In the genomic region with DNA sequence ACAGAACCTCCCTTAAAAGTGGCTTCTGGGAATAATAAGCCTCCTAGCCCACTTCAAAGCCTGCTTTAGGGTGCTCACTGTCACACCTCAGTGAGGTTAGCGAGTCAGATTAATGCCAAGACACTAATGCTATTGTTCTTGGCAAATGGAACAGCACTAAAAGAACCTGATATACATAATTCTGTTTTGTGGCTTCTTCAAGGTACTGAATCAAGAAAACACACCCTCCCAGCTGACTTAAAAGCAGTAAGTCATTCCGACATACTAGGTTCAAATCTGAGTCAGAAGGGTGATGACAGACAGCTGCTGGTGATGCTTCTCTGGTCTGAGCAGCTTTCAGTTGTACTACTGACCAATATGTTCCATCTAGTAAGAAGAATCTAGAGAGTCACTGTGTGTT, we compare ENCODE assay signal across 9 cellular contexts.
DNase-seq lines count a peak whose midpoint lies in the region; ATAC-seq, FAIRE-seq and TF ChIP-seq lines count a peak whose summit lies in the region.
"Had no signal": no experiment of that assay in that cellular context is flagged by ENCODE, and none has a peak within 500 bp of the region (broad histone marks: within the 10 kb centered on the region; RNA-seq: fewer than 3 reads in every experiment).

No MANE protein-coding gene starts in this region.

- H3K9me3 ChIP-seq in sigmoid colon: no peaks in the 10 kb centered on the region

- no peak overlapping the region for H3K4me3 ChIP-seq in sigmoid colon

- H3K36me3 Mint-ChIP-seq in activated T-helper 2 cell treated with anti-CD3 and anti-CD28 coated beads, Interferon-gamma antibody, Interleukin-2, Interleukin-4, amounts not matched to agents 10 μg/mL and 5 μg/mL and 100 μg/mL, durations not matched to agents 14 hours and 24 hours and 36 hours (ENCODE audit: low read depth): peaks cover 30% of the 10 kb centered on the region

- no peaks in the 10 kb centered on the region for H3K27me3 Mint-ChIP-seq in activated T-helper 2 cell treated with anti-CD3 and anti-CD28 coated beads, Interferon-gamma antibody, Interleukin-2, Interleukin-4, amounts not matched to agents 10 μg/mL and 5 μg/mL and 100 μg/mL, durations not matched to agents 14 hours and 24 hours and 36 hours (ENCODE audit: low read depth)
- H3K27me3 Mint-ChIP-seq: CD8-positive, alpha-beta memory T cell had no signal

- H3K4me3 Mint-ChIP-seq in activated T-helper 2 cell treated with anti-CD3 and anti-CD28 coated beads, Interferon-gamma antibody, Interleukin-2, Interleukin-4, amounts not matched to agents 10 μg/mL and 5 μg/mL and 100 μg/mL, durations not matched to agents 14 hours and 24 hours and 36 hours (ENCODE audit: low read depth): no peak overlapping the region
- H3K4me3 Mint-ChIP-seq: CD8-positive, alpha-beta memory T cell had no signal

- intact Hi-C loops in activated T-helper 2 cell treated with anti-CD3 and anti-CD28 coated beads, Interferon-gamma antibody, Interleukin-2, Interleukin-4, amounts not matched to agents 10 μg/mL and 5 μg/mL and 100 μg/mL, durations not matched to agents 14 hours and 24 hours and 36 hours (cut with micrococcal nuclease): loop anchor here (1.0 kb wide), 1 partner anchor 156 kb away; a partner anchor contains a TSS
- intact Hi-C loops in sigmoid colon (cut with DNase I): no loop called here

- peaks cover 0 to 6% (median 0%) of the 10 kb centered on the region in 4 donors for H3K4me1 ChIP-seq in sigmoid colon

- H3K9me3 Mint-ChIP-seq in activated T-helper 2 cell treated with anti-CD3 and anti-CD28 coated beads, Interferon-gamma antibody, Interleukin-2, Interleukin-4, amounts not matched to agents 10 μg/mL and 5 μg/mL and 100 μg/mL, durations not matched to agents 14 hours and 24 hours and 36 hours: peaks cover 5% of the 10 kb centered on the region

- peak; percentile 99 for ATAC-seq in HG02938 (IDR thresholded peaks at IDR 0.05; ENCODE audit: unreplicated experiment)

- TF ChIP-seq EP300 in sigmoid colon (IDR thresholded peaks at IDR 0.05): no peak

- no peak for FAIRE-seq in D721Med (lab: Jason Lieb, UNC)

- H3K27ac ChIP-seq in sigmoid colon: no peak overlapping the region

- TF ChIP-seq CTCF in D721Med (IDR thresholded peaks at IDR 0.05; ENCODE audit: insufficient read depth, missing control alignments) (no peak), sigmoid colon (IDR thresholded peaks at IDR 0.05) (no peak)

- H3K4me1 Mint-ChIP-seq in activated T-helper 2 cell treated with anti-CD3 and anti-CD28 coated beads, Interferon-gamma antibody, Interleukin-2, Interleukin-4, amounts not matched to agents 10 μg/mL and 5 μg/mL and 100 μg/mL, durations not matched to agents 14 hours and 24 hours and 36 hours (ENCODE audit: low read depth): peaks cover 25% of the 10 kb centered on the region

- 87 to 92% methylated on average over 2 of the region's 2 CpGs for WGBS in sigmoid colon, 2 donors

- TF ChIP-seq POLR2A in sigmoid colon (IDR thresholded peaks at IDR 0.05): no peak

- no peaks in the 10 kb centered on the region for H3K27me3 ChIP-seq in sigmoid colon

- H3K36me3 ChIP-seq in sigmoid colon: peaks cover 0 to 18% (median 0%) of the 10 kb centered on the region in 4 donors

- DNase-seq in stimulated activated CD4-positive, alpha-beta T cell treated with anti-CD3 and anti-CD28 coated beads, Interleukin-15, amount 100 ng/mL, for 24 hours: peak; percentile 53
- DNase-seq in stimulated activated CD4-positive, alpha-beta T cell treated with anti-CD3 and anti-CD28 coated beads, Interleukin-4, amount 100 ng/mL, for 1 hour: no peak
- DNase-seq in activated T-helper 2 cell treated with anti-CD3 and anti-CD28 coated beads, Interferon-gamma antibody, Interleukin-2, Interleukin-4, amounts not matched to agents 10 μg/mL and 5 μg/mL and 100 μg/mL, durations not matched to agents 14 hours and 24 hours and 36 hours (ENCODE audit: low spot score): no peak
- DNase-seq in stromal cell of bone marrow (ENCODE audit: low read depth) (peak; percentile 20), D721Med (ENCODE audit: insufficient read length, low spot score) (no peak), germinal center (ENCODE audit: low spot score) (no peak), sigmoid colon (no peak)
- DNase-seq: CD8-positive, alpha-beta memory T cell had no signal

- H3K27ac Mint-ChIP-seq in activated T-helper 2 cell treated with anti-CD3 and anti-CD28 coated beads, Interferon-gamma antibody, Interleukin-2, Interleukin-4, amounts not matched to agents 10 μg/mL and 5 μg/mL and 100 μg/mL, durations not matched to agents 14 hours and 24 hours and 36 hours: peak overlapping the region; percentile 66

Comparison
In these comparisons a context has a peak if more than half of its experiments do, and no peak if none do; other contexts are left out.
1. DNase-seq: peak in stimulated activated CD4-positive, alpha-beta T cell treated with anti-CD3 and anti-CD28 coated beads, Interleukin-15, amount 100 ng/mL, for 24 hours (single experiment) and stromal cell of bone marrow (single experiment); none in stimulated activated CD4-positive, alpha-beta T cell treated with anti-CD3 and anti-CD28 coated beads, Interleukin-4, amount 100 ng/mL, for 1 hour (single experiment), activated T-helper 2 cell treated with anti-CD3 and anti-CD28 coated beads, Interferon-gamma antibody, Interleukin-2, Interleukin-4, amounts not matched to agents 10 μg/mL and 5 μg/mL and 100 μg/mL, durations not matched to agents 14 hours and 24 hours and 36 hours (single experiment), D721Med (single experiment), germinal center (single experiment) and sigmoid colon (single experiment).